Comparison of ENCODE assay signal across 10 cellular contexts in genomic region chr5:23013395-23013994, GRCh38.
DNase-seq lines count a peak whose midpoint lies in the region; ATAC-seq and TF ChIP-seq lines count a peak whose summit lies in the region.
"Had no signal": no experiment of that assay in that cellular context is flagged by ENCODE, and none has a peak within 500 bp of the region (broad histone marks: within the 10 kb centered on the region; RNA-seq: fewer than 3 reads in every experiment).

No MANE protein-coding gene starts in this region.

- H3K36me3 ChIP-seq in Panc1 (ENCODE audit: control insufficient read depth, insufficient read depth, low read length) (no peaks in the 10 kb centered on the region), suprapubic skin (no peaks in the 10 kb centered on the region)

- H3K4me1 Mint-ChIP-seq in activated T-cell treated with anti-CD3 and anti-CD28 coated beads, Interleukin-2, amount 50 U/mL, for 4 hours (ENCODE audit: low read depth): peaks cover 5% of the 10 kb centered on the region
- H3K4me1 Mint-ChIP-seq: WTC11 had no signal

- no peaks in the 10 kb centered on the region for H3K9me3 ChIP-seq in Panc1 (ENCODE audit: control insufficient read depth, insufficient read depth, low read depth, low read length)
- H3K9me3 ChIP-seq in suprapubic skin: no peaks in the 10 kb centered on the region

- no peak for DNase-seq in activated T-cell treated with anti-CD3 and anti-CD28 coated beads, Interleukin-2, amount 50 U/mL, for 4 hours
- no peak for DNase-seq in activated T-cell treated with anti-CD3 and anti-CD28 coated beads for 4 hours
- no peak for DNase-seq in Panc1 (ENCODE audit: low read depth, low spot score)
- no peak for DNase-seq in epithelial cell of proximal tubule (ENCODE audit: low read depth)
- DNase-seq in suprapubic skin (ENCODE audit: low spot score in 2 of 2): no peak
- no peak for DNase-seq in hypothalamus (lab: John Stamatoyannopoulos, UW)
- DNase-seq: DMS79 treated with DMSO at 0.1 percent for 48 hours had no signal

- no TSS peak for BruUV-seq in Panc1 (replicated peaks; lab: Mats Ljungman, UMichigan)

- H3K4me1 ChIP-seq in Panc1 (ENCODE audit: control insufficient read depth, insufficient read depth, low read length) (no peaks in the 10 kb centered on the region), suprapubic skin (peaks cover 2% of the 10 kb centered on the region)

- TF ChIP-seq EP300 in suprapubic skin (IDR thresholded peaks at IDR 0.05): no peak

- H3K27ac ChIP-seq in Panc1 (ENCODE audit: low read length): no peak overlapping the region
- no peak overlapping the region for H3K27ac ChIP-seq in suprapubic skin

- no peaks in the 10 kb centered on the region for H3K9me3 Mint-ChIP-seq in activated T-cell treated with anti-CD3 and anti-CD28 coated beads, Interleukin-2, amount 50 U/mL, for 4 hours
- H3K9me3 Mint-ChIP-seq: WTC11 had no signal

- H3K4me3 Mint-ChIP-seq in activated T-cell treated with anti-CD3 and anti-CD28 coated beads, Interleukin-2, amount 50 U/mL, for 4 hours: peak overlapping the region; percentile 80
- H3K4me3 Mint-ChIP-seq: WTC11 had no signal

- no peak for TF ChIP-seq POLR2A in suprapubic skin (IDR thresholded peaks at IDR 0.05)

- no peak for ATAC-seq in activated T-cell treated with anti-CD3 and anti-CD28 coated beads, Interleukin-2, amount 50 U/mL, for 4 hours
- ATAC-seq in Panc1 (no peak), HG03439 (IDR thresholded peaks at IDR 0.05; ENCODE audit: unreplicated experiment) (no peak), HG03354 (IDR thresholded peaks at IDR 0.05; ENCODE audit: poor library complexity, severe bottlenecking, unreplicated experiment) (no peak)
- ATAC-seq: WTC11 had no signal

- peak overlapping the region; percentile 15 to 45 for H3K4me3 ChIP-seq in Panc1 (ENCODE audit: low read depth in 2 of 2, low read length in 2 of 2)
- H3K4me3 ChIP-seq in epithelial cell of proximal tubule (ENCODE audit: low read depth, low read length): peak overlapping the region; percentile 11
- H3K4me3 ChIP-seq in suprapubic skin: peak overlapping the region; percentile 38

- POLR2A ChIA-PET in Panc1 (lab: Charles Lee): no interaction called here

- 30% methylated on average over 4 of the region's 4 CpGs for WGBS in suprapubic skin

- CTCF ChIA-PET in Panc1 (lab: Charles Lee): no interaction called here

- no peaks in the 10 kb centered on the region for H3K36me3 Mint-ChIP-seq in activated T-cell treated with anti-CD3 and anti-CD28 coated beads, Interleukin-2, amount 50 U/mL, for 4 hours (ENCODE audit: insufficient read depth)
- H3K36me3 Mint-ChIP-seq: WTC11 had no signal

- intact Hi-C loops in Panc1 (cut with micrococcal nuclease; ENCODE audit: unreplicated experiment): no loop called here

- no peaks in the 10 kb centered on the region for H3K27me3 Mint-ChIP-seq in activated T-cell treated with anti-CD3 and anti-CD28 coated beads, Interleukin-2, amount 50 U/mL, for 4 hours (ENCODE audit: low read depth)

- in situ Hi-C loops in Panc1 (cut with HindIII; ENCODE audit: low pct_unique_long_range_greater_than_20kb, low sequenced_read_pairs): no loop called here

- H3K27me3 ChIP-seq in Panc1 (ENCODE audit: control insufficient read depth, insufficient read depth, low read length): no peaks in the 10 kb centered on the region
- no peaks in the 10 kb centered on the region for H3K27me3 ChIP-seq in suprapubic skin

- TF ChIP-seq CTCF in Panc1 (IDR thresholded peaks at IDR 0.05): no peak
- no peak for TF ChIP-seq CTCF in epithelial cell of proximal tubule (conservative IDR thresholded peaks at IDR 0.05; ENCODE audit: low read depth, low read length)
- no peak for TF ChIP-seq CTCF in suprapubic skin (IDR thresholded peaks at IDR 0.05)
